In the genomic region with DNA sequence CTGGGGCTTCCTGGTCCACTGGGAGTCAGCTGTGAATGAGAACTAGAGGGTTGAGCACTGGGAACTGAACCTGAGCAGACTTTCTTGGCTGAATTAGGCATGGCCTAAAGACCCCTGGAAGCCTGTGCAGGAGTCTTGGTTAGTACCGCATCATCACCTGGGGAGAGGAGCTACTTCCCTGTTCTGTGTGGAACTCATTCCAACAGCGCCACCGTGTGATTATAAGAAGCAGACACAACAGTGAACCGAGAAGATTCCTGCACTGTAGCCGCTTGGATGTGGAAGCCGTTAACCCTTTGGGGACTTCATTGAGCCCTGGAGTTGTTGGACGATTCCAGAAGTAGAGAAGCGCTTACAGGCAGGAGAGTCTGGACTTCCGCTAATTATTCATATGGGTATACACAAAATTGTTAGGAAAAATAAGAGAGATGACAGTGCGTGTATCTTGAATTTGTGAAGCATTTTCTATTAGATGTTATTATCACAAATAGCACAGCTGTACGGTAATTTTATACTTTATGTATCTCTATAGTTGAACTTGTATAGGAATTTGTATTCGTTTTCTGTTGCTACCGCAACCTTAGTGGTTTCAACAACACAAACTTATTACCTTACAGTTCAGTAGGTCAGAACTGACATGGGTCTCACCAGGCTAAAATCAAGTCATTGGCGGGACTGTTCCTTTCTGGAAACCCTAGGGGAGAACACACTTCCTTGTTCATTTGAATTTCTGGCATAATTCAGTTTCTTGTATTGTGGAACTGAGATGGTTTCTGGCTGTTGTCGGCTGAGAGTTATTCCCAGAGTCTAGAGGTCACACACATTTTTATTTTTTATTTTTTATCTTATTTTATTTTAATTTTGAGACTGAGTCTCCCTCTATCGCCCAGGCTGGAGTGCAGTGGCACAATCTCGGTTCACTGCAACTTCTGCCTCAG, we compare ENCODE assay signal across 7 cellular contexts.
DNase-seq lines count a peak whose midpoint lies in the region; ATAC-seq, FAIRE-seq and TF ChIP-seq lines count a peak whose summit lies in the region.

No MANE protein-coding gene starts in this region.

- no peaks in the 10 kb centered on the region for H3K27me3 Mint-ChIP-seq in activated naive CD8-positive, alpha-beta T cell treated with anti-CD3 and anti-CD28 coated beads, Interleukin-2, amount 50 U/mL, for 24 hours

- H3K27me3 ChIP-seq in SU-DHL-6 (ENCODE audit: low read length): no peaks in the 10 kb centered on the region; the same call in 1 of the 2 replicates
- H3K27me3 ChIP-seq in heart right ventricle: no peaks in the 10 kb centered on the region

- peak overlapping the region; percentile 24 for H3K4me2 ChIP-seq in SU-DHL-6 (ENCODE audit: low read depth, low read length, poor library complexity, severe bottlenecking)

- DNase-seq in GM12892 (ENCODE audit: insufficient read length): peak; percentile 21
- peak; percentile 91 for DNase-seq in NB4 (ENCODE audit: low read depth)
- peak; percentile 46 for DNase-seq in activated naive CD8-positive, alpha-beta T cell treated with anti-CD3 and anti-CD28 coated beads, Interleukin-2, amount 50 U/mL, for 24 hours
- peak in 1 of 2 donors; percentile 65 for DNase-seq in heart right ventricle
- DNase-seq in renal cortical epithelial cell (ENCODE audit: low read depth): peak; percentile 71

- H3K36me3 ChIP-seq in SU-DHL-6 (ENCODE audit: low read length) (no peaks in the 10 kb centered on the region), heart right ventricle (peaks cover 0 to 11% (median 0%) of the 10 kb centered on the region in 9 donors)

- TF ChIP-seq CTCF in NB4 (IDR thresholded peaks at IDR 0.05; ENCODE audit: low read depth, low read length) (peak; percentile 89), SU-DHL-6 (IDR thresholded peaks at IDR 0.05; ENCODE audit: insufficient read depth, low read length, poor library complexity, severe bottlenecking) (peak; percentile 75), heart right ventricle (IDR thresholded peaks at IDR 0.05) (peak; percentile 41 to 86 (median 73))

- no peak overlapping the region for H3K4me3 ChIP-seq in NB4 (ENCODE audit: low read depth, low read length)
- no peak overlapping the region for H3K4me3 ChIP-seq in SU-DHL-6 (ENCODE audit: insufficient read depth, low read length, poor library complexity, severe bottlenecking)
- peak overlapping the region in 1 of 10 donors; percentile 4 for H3K4me3 ChIP-seq in heart right ventricle

- TF ChIP-seq POLR2A in GM12892 (IDR thresholded peaks at IDR 0.05; ENCODE audit: low read depth, low read length) (no peak), NB4 (IDR thresholded peaks at IDR 0.05; ENCODE audit: extremely low read depth, insufficient read length) (no peak)

- FAIRE-seq in GM12892 (lab: Jason Lieb, UNC): peak; percentile 87

- ATAC-seq in HG02623 (IDR thresholded peaks at IDR 0.05; ENCODE audit: unreplicated experiment) (peak; percentile 100), heart right ventricle (peak; percentile 91 to 98 (median 95))
- ATAC-seq in activated naive CD8-positive, alpha-beta T cell treated with anti-CD3 and anti-CD28 coated beads, Interleukin-2, amount 50 U/mL, for 24 hours: peak; percentile 99

- no peaks in the 10 kb centered on the region for H4K20me1 ChIP-seq in SU-DHL-6 (ENCODE audit: low read depth, low read length)

- H3K4me1 ChIP-seq in heart right ventricle: peaks cover 0 to 10% (median 0%) of the 10 kb centered on the region in 9 donors

- peaks cover 2% of the 10 kb centered on the region for H3K36me3 Mint-ChIP-seq in activated naive CD8-positive, alpha-beta T cell treated with anti-CD3 and anti-CD28 coated beads, Interleukin-2, amount 50 U/mL, for 24 hours (ENCODE audit: low read depth)

- H3K9me3 ChIP-seq in SU-DHL-6 (ENCODE audit: insufficient read depth, low read length) (no peaks in the 10 kb centered on the region), heart right ventricle (no peaks in the 10 kb centered on the region)

- no peaks in the 10 kb centered on the region for H3K9me2 ChIP-seq in SU-DHL-6 (replicated peaks; ENCODE audit: insufficient read depth, low read length)

- no peak overlapping the region for H3K4me3 Mint-ChIP-seq in activated naive CD8-positive, alpha-beta T cell treated with anti-CD3 and anti-CD28 coated beads, Interleukin-2, amount 50 U/mL, for 24 hours

- 24 to 27% methylated on average over 17 of the region's 17 CpGs for WGBS in heart right ventricle, 2 donors

- intact Hi-C loops in heart right ventricle (cut with DNase I): loop anchor here in 9 of 10 donors (1.0 to 10.0 kb wide), 11 partner anchors 106 to 749 kb away; partner anchors contain the start of gene ST8SIA1 (in 4 of the 9)

- no peak overlapping the region for H3K27ac Mint-ChIP-seq in activated naive CD8-positive, alpha-beta T cell treated with anti-CD3 and anti-CD28 coated beads, Interleukin-2, amount 50 U/mL, for 24 hours

- H3K27ac ChIP-seq in SU-DHL-6 (ENCODE audit: low read depth, low read length): no peak overlapping the region
- H3K27ac ChIP-seq in heart right ventricle: no peak overlapping the region

- H3K79me2 ChIP-seq in SU-DHL-6 (ENCODE audit: insufficient read depth, low read length): no peaks in the 10 kb centered on the region

- no peaks in the 10 kb centered on the region for H3K4me1 Mint-ChIP-seq in activated naive CD8-positive, alpha-beta T cell treated with anti-CD3 and anti-CD28 coated beads, Interleukin-2, amount 50 U/mL, for 24 hours

- no peak overlapping the region for H3K9ac ChIP-seq in SU-DHL-6 (ENCODE audit: low read length)

- no peaks in the 10 kb centered on the region for H3K9me3 Mint-ChIP-seq in activated naive CD8-positive, alpha-beta T cell treated with anti-CD3 and anti-CD28 coated beads, Interleukin-2, amount 50 U/mL, for 24 hours

- peak overlapping the region; percentile 94 for H2AFZ ChIP-seq in SU-DHL-6 (ENCODE audit: low read depth, low read length, severe bottlenecking)

- no peaks in the 10 kb centered on the region for H3F3A ChIP-seq in SU-DHL-6 (ENCODE audit: insufficient read depth)
